ENCODE assay signal across 11 cellular contexts in genomic region chr7:143395187-143396149, GRCh38. TPM values are rescaled to one million over a fixed set of nuclear protein-coding genes. Genes with fewer than 3 reads are reported as not detected.
DNase-seq lines count a peak whose midpoint lies in the region; ATAC-seq, FAIRE-seq and TF ChIP-seq lines count a peak whose summit lies in the region.
"Had no signal": no experiment of that assay in that cellular context is flagged by ENCODE, and none has a peak within 500 bp of the region (broad histone marks: within the 10 kb centered on the region; RNA-seq: fewer than 3 reads in every experiment).

No MANE protein-coding gene starts in this region.

- peaks cover 0 to 2% of the 10 kb centered on the region in 2 donors for H3K4me1 ChIP-seq in small intestine (ENCODE audit: control insufficient read depth in 2 of 2, insufficient read depth in 1 of 2, low read depth in 1 of 2, low read length in 1 of 2)

- FAIRE-seq in small intestine (lab: Jason Lieb, UNC), result no peak

- no peaks in the 10 kb centered on the region for H3K27me3 ChIP-seq in small intestine (ENCODE audit: control insufficient read depth in 2 of 2, insufficient read depth in 2 of 2, low read length in 2 of 2)

- H3K4me1 Mint-ChIP-seq in T-cell (peaks cover 8 to 16% (median 11%) of the 10 kb centered on the region in 3 donors), glutamatergic neuron (ENCODE audit: low read depth, unreplicated experiment) (no peaks in the 10 kb centered on the region)

- no peak for ATAC-seq in T-cell (replicated peaks in 1 of 4)
- ATAC-seq in GM21717 (IDR thresholded peaks at IDR 0.05; ENCODE audit: unreplicated experiment), result no peak

- H3K36me3 ChIP-seq in small intestine (ENCODE audit: control insufficient read depth in 2 of 2, insufficient read depth in 2 of 2, low read length in 2 of 2), result peaks cover 5 to 13% of the 10 kb centered on the region in 2 donors

- no peaks in the 10 kb centered on the region for H3K9me3 Mint-ChIP-seq in T-cell
- peaks cover 8% of the 10 kb centered on the region for H3K9me3 Mint-ChIP-seq in glutamatergic neuron (ENCODE audit: unreplicated experiment)
- H3K9me3 Mint-ChIP-seq: nephron had no signal

- POLR2A ChIA-PET in T-cell (lab: Charles Lee), result no interaction called here

- peak; percentile 16 for DNase-seq in NCI-H82 (lab: John Stamatoyannopoulos, UW)
- DNase-seq in NCI-H82 treated with DMSO at 0.1 percent for 48 hours (lab: John Stamatoyannopoulos, UW; ENCODE audit: unreplicated experiment), result no peak
- no peak for DNase-seq in T-cell
- DNase-seq in glutamatergic neuron, result no peak
- peak; percentile 75 for DNase-seq in small intestine
- no peak for DNase-seq in H4 (ENCODE audit: low spot score)
- no peak for DNase-seq in AG20443 (ENCODE audit: low spot score)
- DNase-seq: NCI-H1092 treated with DMSO at 0.1 percent for 48 hours had no signal

- WGBS in small intestine, 3 donors, result 59 to 73% (median 68%) methylated on average over 21 of the region's 21 CpGs

- H3K9me3 ChIP-seq in small intestine (ENCODE audit: control insufficient read depth, low read depth), result no peaks in the 10 kb centered on the region

- H3K4me3 ChIP-seq in small intestine (ENCODE audit: low read depth in 1 of 2, low read length in 2 of 2), result no peak overlapping the region

- H3K4me3 Mint-ChIP-seq in T-cell (no peak overlapping the region), glutamatergic neuron (ENCODE audit: unreplicated experiment) (no peak overlapping the region)
- H3K4me3 Mint-ChIP-seq: nephron had no signal

- CTCF ChIA-PET in T-cell (lab: Charles Lee), result no interaction called here

- TF ChIP-seq CTCF in glutamatergic neuron (IDR thresholded peaks at IDR 0.05; ENCODE audit: partially characterized antibody, unreplicated experiment), result peak; percentile 29

- H3K27me3 Mint-ChIP-seq in T-cell (no peaks in the 10 kb centered on the region), glutamatergic neuron (ENCODE audit: unreplicated experiment) (peaks cover 10% of the 10 kb centered on the region)

- no peak overlapping the region for H3K27ac ChIP-seq in small intestine (ENCODE audit: low read depth in 1 of 2, low read length in 1 of 2)

- H3K36me3 Mint-ChIP-seq in T-cell, result peaks cover 14% of the 10 kb centered on the region
- H3K36me3 Mint-ChIP-seq in glutamatergic neuron (ENCODE audit: unreplicated experiment), result no peaks in the 10 kb centered on the region

- H3K27ac Mint-ChIP-seq in T-cell (peak overlapping the region; percentile 60), glutamatergic neuron (ENCODE audit: unreplicated experiment) (no peak overlapping the region)
- H3K27ac Mint-ChIP-seq: nephron had no signal

RNA-seq across cellular contexts. Expression of gene EPHA1, which starts 13.2 kb away (rescaled TPM):
- 10 to 100 TPM; 23.8 to 49.8 (median 43.5) TPM for total RNA-seq in T-cell
- total RNA-seq in glutamatergic neuron (ENCODE audit: unreplicated experiment), result 4.7 TPM
- polyA plus RNA-seq in small intestine, result 10 to 100 TPM; 14.6 to 42.3 (median 19.6) TPM
- total RNA-seq in H4 (2014; rRNA removed; shearing (Covaris generic)), result not detected in 2 replicates

RNA-seq across cellular contexts. Expression of gene ZYX, which starts 14.3 kb away (rescaled TPM):
- total RNA-seq in T-cell (100 to 1,000 TPM; 107 to 186 (median 159) TPM), glutamatergic neuron (ENCODE audit: unreplicated experiment) (163 TPM)
- 10 to 100 TPM; 50.3 to 73.2 (median 50.8) TPM for polyA plus RNA-seq in small intestine
- total RNA-seq in H4 (2014; rRNA removed; shearing (Covaris generic)), result 31.2 and 43.3 TPM in 2 replicates

RNA-seq across cellular contexts. Expression of gene FAM131B, which starts 33.0 kb away (rescaled TPM):
- 1 to 10 TPM in 3 of 5 donors, under 1 TPM in 2; 0.08 to 3.6 (median 2.1) TPM for total RNA-seq in T-cell
- total RNA-seq in glutamatergic neuron (ENCODE audit: unreplicated experiment), result 111 TPM
- polyA plus RNA-seq in small intestine, result 1 to 10 TPM in 1 of 3 donors, under 1 TPM in 1, not detected in 1; 0.54 to 3.3 TPM
- total RNA-seq in H4 (2014; rRNA removed; shearing (Covaris generic)), result 2.0 and 3.1 TPM in 2 replicates

RNA-seq across cellular contexts. Expression of gene TAS2R60, which starts 47.8 kb away (rescaled TPM):
- total RNA-seq in T-cell, result 1 to 10 TPM in 2 of 5 donors, under 1 TPM in 2, not detected in 1; 0.38 to 2.4 (median 1.0) TPM
- not detected for total RNA-seq in glutamatergic neuron (ENCODE audit: unreplicated experiment)
- not detected for polyA plus RNA-seq in small intestine
- not detected in 2 replicates for total RNA-seq in H4 (2014; rRNA removed; shearing (Covaris generic))
- polyA plus RNA-seq: BJ had no signal

Comparison
In these comparisons a context has a peak if more than half of its experiments do, and no peak if none do; other contexts are left out.
1. DNase-seq: peak in NCI-H82 (single experiment) and small intestine (single experiment); none in NCI-H82 treated with DMSO at 0.1 percent for 48 hours (single experiment), T-cell (0 of 34), glutamatergic neuron (single experiment), H4 (single experiment) and AG20443 (single experiment).
2. RNA of gene FAM131B, which starts 33.0 kb away (total RNA-seq): 111 TPM in glutamatergic neuron (single experiment); 0.08 to 3.6 TPM in T-cell and 2.0 to 3.1 TPM in H4; every median in the first group is over 10 times any median in the second.